In genomic region chr6:41724638-41725501, GRCh38 we compare ENCODE assay signal across 10 cellular contexts. TPM values are rescaled to one million over a fixed set of nuclear protein-coding genes. Genes with fewer than 3 reads are reported as not detected.
DNase-seq lines count a peak whose midpoint lies in the region; ATAC-seq and TF ChIP-seq lines count a peak whose summit lies in the region.
"Had no signal": no experiment of that assay in that cellular context is flagged by ENCODE, and none has a peak within 500 bp of the region (broad histone marks: within the 10 kb centered on the region; RNA-seq: fewer than 3 reads in every experiment).

No MANE protein-coding gene starts in this region.

- no peak for TF ChIP-seq EP300 in transverse colon (IDR thresholded peaks at IDR 0.05; ENCODE audit: low read depth)

- ATAC-seq in Right ventricle myocardium inferior, result no peak
- ATAC-seq in lower lobe of right lung, result no peak

- TF ChIP-seq CTCF in cardiac muscle cell (IDR thresholded peaks at IDR 0.05; ENCODE audit: low read depth, low read length), result no peak
- no peak for TF ChIP-seq CTCF in VCaP (conservative IDR thresholded peaks at IDR 0.05)
- TF ChIP-seq CTCF in lower lobe of right lung (IDR thresholded peaks at IDR 0.05), result no peak
- TF ChIP-seq CTCF in transverse colon (IDR thresholded peaks at IDR 0.05), result no peak

- TF ChIP-seq POLR2A in transverse colon (IDR thresholded peaks at IDR 0.05), result no peak

- 69% methylated on average over 10 of the region's 10 CpGs; no CpG with 5 or more reads in 1 of the 2 donors for WGBS in transverse colon (ENCODE audit: low coverage in 1 of 2), 2 donors

- H3K27me3 ChIP-seq in cardiac muscle cell, result no peaks in the 10 kb centered on the region
- H3K27me3 ChIP-seq in lower lobe of right lung (ENCODE audit: low read depth), result no peaks in the 10 kb centered on the region
- H3K27me3 ChIP-seq in transverse colon, result no peaks in the 10 kb centered on the region

- no peaks in the 10 kb centered on the region for H3K36me3 ChIP-seq in cardiac muscle cell
- no peaks in the 10 kb centered on the region for H3K36me3 ChIP-seq in lower lobe of right lung
- no peaks in the 10 kb centered on the region for H3K36me3 ChIP-seq in transverse colon

- H3K4me1 ChIP-seq in cardiac muscle cell (ENCODE audit: low read depth) (peaks cover 31% of the 10 kb centered on the region), lower lobe of right lung (peaks cover 57% of the 10 kb centered on the region), transverse colon (peaks cover 32 to 58% (median 46%) of the 10 kb centered on the region in 4 donors)

- H3K27ac ChIP-seq in cardiac muscle cell, result peak overlapping the region; percentile 76
- H3K27ac ChIP-seq in VCaP, result peak overlapping the region; percentile 13; the same call in 1 of the 2 replicates
- peak overlapping the region; percentile 80 for H3K27ac ChIP-seq in lower lobe of right lung
- H3K27ac ChIP-seq in transverse colon, result peak overlapping the region in 3 of 4 donors; percentile 11 to 61 (median 58)

- H3K4me3 ChIP-seq in cardiac muscle cell (no peak overlapping the region), lower lobe of right lung (no peak overlapping the region), transverse colon (no peak overlapping the region)

- peak in 1 of 2 donors; percentile 32 for DNase-seq in cardiac muscle cell (ENCODE audit: low read depth in 1 of 2, low spot score in 1 of 2)
- no peak for DNase-seq in Right ventricle myocardium inferior (ENCODE audit: missing footprints)
- no peak for DNase-seq in lower lobe of right lung
- DNase-seq in transverse colon, result no peak
- DNase-seq in OCI-M1 (lab: John Stamatoyannopoulos, UW), result no peak
- no peak for DNase-seq in stimulated activated CD4-positive, alpha-beta T cell treated with anti-CD3 and anti-CD28 coated beads, Interleukin-4, amount 100 ng/mL, for 4 hours
- no peak for DNase-seq in mesenteric fat pad (ENCODE audit: low spot score)
- DNase-seq: NCI-H187; stimulated activated CD4-positive, alpha-beta T cell treated with anti-CD3 and anti-CD28 coated beads, Interleukin-15, amount 100 ng/mL, for 24 hours had no signal

- H3K9me3 ChIP-seq in cardiac muscle cell (ENCODE audit: low read depth) (no peaks in the 10 kb centered on the region), lower lobe of right lung (no peaks in the 10 kb centered on the region), transverse colon (no peaks in the 10 kb centered on the region)

- in situ Hi-C loops in transverse colon (cut with MboI; ENCODE audit: low pct_ligation_motif_present in 1 of 4, low pct_unique_long_range_greater_than_20kb in 1 of 4, low sequenced_read_pairs in 3 of 4), result no loop called here

- intact Hi-C loops in Right ventricle myocardium inferior (cut with DNase I) (no loop called here), lower lobe of right lung (cut with DNase I) (no loop called here), transverse colon (cut with DNase I; ENCODE audit: low total_unique reads) (no loop called here)

RNA-seq across cellular contexts. Expression of gene TFEB, which starts 10.5 kb away (rescaled TPM):
- total RNA-seq in cardiac muscle cell (25.8 and 41.0 TPM in 2 replicates), Right ventricle myocardium inferior (39.5 TPM), lower lobe of right lung (36.5 TPM), transverse colon (10 to 100 TPM; 30.4 to 47.1 (median 38.1) TPM), mesenteric fat pad (17.9 TPM)
- 34.0 and 57.8 TPM in 2 replicates for polyA plus RNA-seq in cardiac muscle cell

RNA-seq across cellular contexts. Expression of gene PGC, which starts 22.3 kb away (rescaled TPM):
- total RNA-seq in cardiac muscle cell (not detected in 2 replicates), Right ventricle myocardium inferior (not detected), lower lobe of right lung (947 TPM), transverse colon (1 to 10 TPM in 1 of 4 donors, not detected in 3; 1.5 TPM), mesenteric fat pad (not detected)
- 0.10 TPM in 1 of 2 replicates, not detected in the other for polyA plus RNA-seq in cardiac muscle cell

RNA-seq across cellular contexts. Expression of gene FRS3, which starts 54.8 kb away (rescaled TPM):
- total RNA-seq in cardiac muscle cell, result 24.7 and 25.9 TPM in 2 replicates
- 25.3 and 31.6 TPM in 2 replicates for polyA plus RNA-seq in cardiac muscle cell
- 5.1 TPM for total RNA-seq in Right ventricle myocardium inferior
- 5.9 TPM for total RNA-seq in lower lobe of right lung
- total RNA-seq in transverse colon, result 1 to 10 TPM; 2.8 to 4.5 (median 3.2) TPM
- 3.4 TPM for total RNA-seq in mesenteric fat pad

RNA-seq across cellular contexts. Expression of gene PRICKLE4, which starts 55.7 kb away (rescaled TPM):
- total RNA-seq in cardiac muscle cell, result 1.9 and 22.5 TPM in 2 replicates
- polyA plus RNA-seq in cardiac muscle cell, result 6.4 and 9.3 TPM in 2 replicates
- total RNA-seq in Right ventricle myocardium inferior, result 3.3 TPM
- total RNA-seq in lower lobe of right lung, result 12.1 TPM
- 10 to 100 TPM in 3 of 4 donors, 1 to 10 TPM in 1; 6.7 to 52.0 (median 21.0) TPM for total RNA-seq in transverse colon
- total RNA-seq in mesenteric fat pad, result 2.0 TPM

Comparison
In these comparisons a context has a peak if more than half of its experiments do, and no peak if none do; other contexts are left out.
1. H3K27ac ChIP-seq: peak in every context shown above with its lines; median percentile 80 in lower lobe of right lung; 76 in cardiac muscle cell; 58 in transverse colon; 13 in VCaP.
2. RNA of gene PGC, which starts 22.3 kb away (total RNA-seq): 947 TPM in lower lobe of right lung (single experiment); 1.5 TPM in transverse colon, not detected in mesenteric fat pad (single experiment), not detected in cardiac muscle cell and not detected in Right ventricle myocardium inferior (single experiment); every median in the first group is over 100 times any median in the second.